8 cellular contexts compared by ENCODE assay signal in genomic region chr11:111603633-111604130, GRCh38. TPM values are rescaled to one million over a fixed set of nuclear protein-coding genes. Genes with fewer than 3 reads are reported as not detected.
DNase-seq lines count a peak whose midpoint lies in the region; ATAC-seq and TF ChIP-seq lines count a peak whose summit lies in the region.

No MANE protein-coding gene starts in this region.

- H3K9ac ChIP-seq in colonic mucosa (ENCODE audit: low read depth in 2 of 2, low read length in 2 of 2): peak overlapping the region in 1 of 2 donors; percentile 95

- H3K4me3 ChIP-seq in Jurkat, Clone E6-1 (ENCODE audit: low read length): peak overlapping the region; percentile 73
- peak overlapping the region; percentile 93 for H3K4me3 ChIP-seq in colonic mucosa

- H3K27ac ChIP-seq in colonic mucosa: peak overlapping the region; percentile 97

- intact Hi-C loops in colonic mucosa (cut with DNase I): loop anchor here (10.0 kb wide), 1 partner anchor 111 kb away; no protein-coding TSS in a partner anchor

- ATAC-seq in naive B cell (ENCODE audit: low read depth in 2 of 2) (no peak), HG03045 (IDR thresholded peaks at IDR 0.05; ENCODE audit: unreplicated experiment) (no peak), HG03378 (IDR thresholded peaks at IDR 0.05; ENCODE audit: unreplicated experiment) (no peak), GM18873 (IDR thresholded peaks at IDR 0.05; ENCODE audit: low FRiP score, unreplicated experiment) (no peak)

- no peaks in the 10 kb centered on the region for H3K4me1 ChIP-seq in colonic mucosa

- H3K27me3 Mint-ChIP-seq in naive B cell: no peaks in the 10 kb centered on the region

- no peak for TF ChIP-seq CTCF in colonic mucosa (IDR thresholded peaks at IDR 0.05)

- H3K27me3 ChIP-seq in colonic mucosa: no peaks in the 10 kb centered on the region

- H3K4me3 Mint-ChIP-seq in naive B cell: peak overlapping the region; percentile 88 to 97 (median 95)

- H3K4me1 Mint-ChIP-seq in naive B cell: peaks cover 20 to 28% (median 20%) of the 10 kb centered on the region in 3 donors

- H3K27ac Mint-ChIP-seq in naive B cell: peak overlapping the region; percentile 98 to 99 (median 98)

- H3K36me3 ChIP-seq in colonic mucosa: no peaks in the 10 kb centered on the region

- no peaks in the 10 kb centered on the region for H3K9me3 ChIP-seq in colonic mucosa

- no peaks in the 10 kb centered on the region for H3K9me3 Mint-ChIP-seq in naive B cell

- peak; percentile 23 for DNase-seq in Ammon's horn (ENCODE audit: low spot score)
- no peak for DNase-seq in Jurkat, Clone E6-1 (ENCODE audit: low read depth, low spot score)
- DNase-seq in colonic mucosa: no peak
- DNase-seq in naive B cell: no peak
- DNase-seq in NCI-H69 (lab: John Stamatoyannopoulos, UW): no peak

- no peaks in the 10 kb centered on the region for H3K36me3 Mint-ChIP-seq in naive B cell

RNA-seq across cellular contexts. Expression of gene SIK2, which starts 1.4 kb away (rescaled TPM):
- 10.4 TPM for polyA plus RNA-seq in Jurkat, Clone E6-1 (2012; ENCODE audit: insufficient read depth, insufficient read length)
- total RNA-seq in colonic mucosa: 10 to 100 TPM; 16.2 to 21.3 TPM
- 1 to 10 TPM in 1 of 6 donors, under 1 TPM in 5; 0.09 to 1.0 (median 0.31) TPM for polyA plus RNA-seq in naive B cell (ENCODE audit: low read depth in 6 of 6)
